ENCODE assay signal across 9 cellular contexts in the genomic region with DNA sequence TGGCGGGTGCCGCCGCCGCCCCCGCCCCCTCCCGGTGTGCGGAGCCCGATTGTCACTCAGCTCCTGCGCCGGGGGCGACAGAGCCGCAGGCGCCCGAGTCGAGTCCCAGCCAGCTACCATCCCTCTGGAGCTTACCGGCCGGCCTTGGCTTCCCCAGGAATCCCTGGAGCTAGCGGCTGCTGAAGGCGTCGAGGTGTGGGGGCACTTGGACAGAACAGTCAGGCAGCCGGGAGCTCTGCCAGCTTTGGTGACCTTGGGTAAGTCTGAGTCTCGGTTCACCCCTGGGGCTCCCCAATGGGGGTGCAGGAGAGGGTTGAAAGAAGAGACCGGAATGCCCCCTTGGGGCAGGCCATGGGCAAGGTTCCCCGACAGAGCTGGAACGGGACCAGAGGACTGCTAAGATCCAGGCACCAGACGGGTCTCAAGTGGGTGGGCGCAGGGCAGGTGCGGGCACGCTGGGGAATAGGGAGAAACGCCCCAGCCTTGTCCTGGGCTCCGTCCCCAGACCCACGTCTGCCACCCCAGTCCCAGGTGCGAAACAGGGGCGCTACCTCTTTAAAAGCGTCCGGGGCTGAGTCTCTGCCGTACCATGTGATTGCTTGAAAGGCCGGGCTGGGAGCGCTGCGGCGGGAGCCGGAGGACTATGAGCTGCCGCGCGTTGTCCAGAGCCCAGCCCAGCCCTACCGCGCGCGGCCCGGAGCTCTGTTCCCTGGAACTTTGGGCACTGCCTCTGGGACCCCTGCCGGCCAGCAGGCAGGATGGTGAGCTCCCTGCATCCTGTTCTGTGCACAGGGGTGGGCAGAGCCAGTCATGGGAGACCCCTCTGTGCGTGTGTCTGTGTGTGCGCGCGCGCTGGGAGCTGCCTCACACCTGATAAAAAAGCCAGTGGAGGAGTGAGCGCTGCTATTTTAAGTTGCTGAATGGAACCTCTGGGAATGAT.
A peak's percentile ranks its signal among the peaks of the same experiment; 100 is the strongest.
DNase-seq lines count a peak whose midpoint lies in the region; ATAC-seq and TF ChIP-seq lines count a peak whose summit lies in the region.
"Had no signal": no experiment of that assay in that cellular context is flagged by ENCODE, and none has a peak within 500 bp of the region (broad histone marks: within the 10 kb centered on the region; RNA-seq: fewer than 3 reads in every experiment).

A gene (plus strand): TSS at position 55 of the 940 bp plus-strand sequence. CDS start 1,116 bp downstream, outside the sequence.

- no peak for ATAC-seq in GM18867 (IDR thresholded peaks at IDR 0.05; ENCODE audit: unreplicated experiment)

- no peaks in the 10 kb centered on the region for H3K36me3 ChIP-seq in brain microvascular endothelial cell (replicated peaks)

- peak; percentile 11 for TF ChIP-seq CTCF in brain microvascular endothelial cell (IDR thresholded peaks at IDR 0.05; ENCODE audit: low read depth, low read length, missing control alignments)

- peaks cover 40% of the 10 kb centered on the region for H3K27me3 ChIP-seq in brain microvascular endothelial cell (replicated peaks)

- H3K4me3 ChIP-seq in brain microvascular endothelial cell (ENCODE audit: low read depth, low read length): peak within 1 kb of the TSS; percentile 20
- peak within 1 kb of the TSS; percentile 44 for H3K4me3 ChIP-seq in skeletal muscle cell (ENCODE audit: low read depth, low read length)

- DNase-seq in NCI-H2171 treated with DMSO at 0.1 percent for 48 hours (lab: John Stamatoyannopoulos, UW): peak; percentile 64
- DNase-seq in NCI-H2171 (lab: John Stamatoyannopoulos, UW): no peak
- peak; percentile 59 for DNase-seq in NCI-H2107 (lab: John Stamatoyannopoulos, UW)
- peak; percentile 12 for DNase-seq in brain microvascular endothelial cell
- DNase-seq in iPS-NIHi7 (ENCODE audit: extremely low spot score): peak; percentile 76
- DNase-seq in skeletal muscle cell (ENCODE audit: low read depth): no peak
- DNase-seq in COR-L47 (lab: John Stamatoyannopoulos, UW): no peak
- DNase-seq: DND-41 had no signal

- in situ Hi-C loops in brain microvascular endothelial cell (cut with HindIII; ENCODE audit: low pct_ligation_motif_present, low sequenced_read_pairs): no loop called here

- H3K27ac ChIP-seq in brain microvascular endothelial cell: no peak within 1 kb of the TSS

Comparison
In these comparisons a context has a peak if more than half of its experiments do, and no peak if none do; other contexts are left out.
1. DNase-seq: peak in NCI-H2171 treated with DMSO at 0.1 percent for 48 hours (single experiment), NCI-H2107 (single experiment), brain microvascular endothelial cell (single experiment) and iPS-NIHi7 (single experiment); none in NCI-H2171 (single experiment), skeletal muscle cell (single experiment) and COR-L47 (single experiment).